In the genomic region with DNA sequence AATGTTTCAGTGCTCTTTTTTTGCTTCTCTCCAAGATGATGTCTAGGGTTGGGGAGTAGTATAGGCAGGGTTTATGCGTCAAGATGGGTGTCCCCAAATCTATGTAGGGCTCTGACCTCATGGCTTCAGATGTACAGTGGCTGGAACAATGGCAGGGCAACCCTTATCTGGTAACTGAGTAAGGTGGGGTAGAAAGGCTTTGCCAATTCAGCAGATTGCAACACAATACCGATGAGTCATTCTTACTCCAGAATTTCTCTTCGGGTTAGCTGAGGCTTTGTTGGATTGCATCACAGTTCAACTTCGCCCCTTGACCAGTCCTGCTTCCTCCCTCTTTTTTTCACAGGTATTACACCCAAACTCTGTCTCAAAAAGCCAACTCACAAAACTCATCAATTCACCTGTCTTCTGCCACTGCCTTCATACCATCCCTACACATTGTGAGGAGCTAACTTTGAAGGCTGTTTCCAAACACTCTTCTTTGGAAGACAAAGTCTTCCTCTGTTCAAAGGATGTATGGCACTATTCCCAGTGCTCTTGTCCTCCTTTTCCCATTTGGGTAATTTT, we compare ENCODE assay signal across 1 cellular context.
TF ChIP-seq lines count a peak whose summit lies in the region.

No MANE protein-coding gene starts in this region.

TF ChIP-seq in GM23338, 12 proteins besides CTCF, POLR2A, EP300 and RAD21 (continued from another document):
- no peak for TF ChIP-seq ZNF331 (CRISPR knock-in tag; IDR thresholded peaks at IDR 0.05; ENCODE audit: low read depth)
- no peak for TF ChIP-seq EZH2phosphoT487 (IDR thresholded peaks at IDR 0.05; ENCODE audit: unreplicated experiment)
- TF ChIP-seq EZH2 (IDR thresholded peaks at IDR 0.05; ENCODE audit: low read depth, unreplicated experiment): no peak
- no peak for TF ChIP-seq ETS1 (IDR thresholded peaks at IDR 0.05)
TF ChIP-seq in GM23338: peak in this region for 0.
